In the genomic region with DNA sequence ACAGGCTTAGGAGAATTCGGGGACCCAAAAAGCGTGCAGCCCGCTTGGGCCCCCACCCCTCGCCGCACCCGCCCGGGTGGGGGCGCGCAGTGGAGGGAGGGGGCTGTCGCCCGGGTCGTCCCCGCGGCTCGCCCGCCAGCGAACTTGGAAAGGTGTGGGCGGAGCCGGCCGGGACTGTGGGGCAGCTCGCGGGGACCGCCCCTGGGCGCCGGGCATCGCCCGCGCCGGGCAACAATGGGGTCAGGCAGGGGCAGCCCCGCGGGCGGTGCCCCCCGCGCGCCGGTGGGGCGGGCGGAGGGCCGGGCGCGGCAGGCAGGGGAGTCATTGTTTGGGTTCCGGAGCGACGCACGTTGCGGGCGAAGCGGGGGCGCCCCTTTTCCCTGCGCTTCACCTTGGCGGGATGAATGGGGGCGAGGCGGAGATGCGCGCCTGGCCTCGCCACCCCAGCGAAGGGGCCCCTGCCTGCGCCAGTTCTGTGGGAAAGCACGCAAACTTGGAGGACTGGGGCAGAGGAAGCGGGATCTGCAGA, we compare ENCODE assay signal across 1 cellular context.
TF ChIP-seq lines count a peak whose summit lies in the region.

No MANE protein-coding gene starts in this region.

TF ChIP-seq in K562, 482 proteins besides CTCF, POLR2A, EP300 and RAD21 (continued from another document):
- TF ChIP-seq, protein P1, sequence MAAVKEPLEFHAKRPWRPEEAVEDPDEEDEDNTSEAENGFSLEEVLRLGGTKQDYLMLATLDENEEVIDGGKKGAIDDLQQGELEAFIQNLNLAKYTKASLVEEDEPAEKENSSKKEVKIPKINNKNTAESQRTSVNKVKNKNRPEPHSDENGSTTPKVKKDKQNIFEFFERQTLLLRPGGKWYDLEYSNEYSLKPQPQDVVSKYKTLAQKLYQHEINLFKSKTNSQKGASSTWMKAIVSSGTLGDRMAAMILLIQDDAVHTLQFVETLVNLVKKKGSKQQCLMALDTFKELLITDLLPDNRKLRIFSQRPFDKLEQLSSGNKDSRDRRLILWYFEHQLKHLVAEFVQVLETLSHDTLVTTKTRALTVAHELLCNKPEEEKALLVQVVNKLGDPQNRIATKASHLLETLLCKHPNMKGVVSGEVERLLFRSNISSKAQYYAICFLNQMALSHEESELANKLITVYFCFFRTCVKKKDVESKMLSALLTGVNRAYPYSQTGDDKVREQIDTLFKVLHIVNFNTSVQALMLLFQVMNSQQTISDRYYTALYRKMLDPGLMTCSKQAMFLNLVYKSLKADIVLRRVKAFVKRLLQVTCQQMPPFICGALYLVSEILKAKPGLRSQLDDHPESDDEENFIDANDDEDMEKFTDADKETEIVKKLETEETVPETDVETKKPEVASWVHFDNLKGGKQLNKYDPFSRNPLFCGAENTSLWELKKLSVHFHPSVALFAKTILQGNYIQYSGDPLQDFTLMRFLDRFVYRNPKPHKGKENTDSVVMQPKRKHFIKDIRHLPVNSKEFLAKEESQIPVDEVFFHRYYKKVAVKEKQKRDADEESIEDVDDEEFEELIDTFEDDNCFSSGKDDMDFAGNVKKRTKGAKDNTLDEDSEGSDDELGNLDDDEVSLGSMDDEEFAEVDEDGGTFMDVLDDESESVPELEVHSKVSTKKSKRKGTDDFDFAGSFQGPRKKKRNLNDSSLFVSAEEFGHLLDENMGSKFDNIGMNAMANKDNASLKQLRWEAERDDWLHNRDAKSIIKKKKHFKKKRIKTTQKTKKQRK (IDR thresholded peaks at IDR 0.05; ENCODE audit: borderline replicate concordance, low read depth, low read length) = no peak
- TF ChIP-seq HDAC8 (tag; IDR thresholded peaks at IDR 0.05) = no peak
- TF ChIP-seq ZNF134 (CRISPR knock-in tag; conservative IDR thresholded peaks at IDR 0.05) = no peak
- no peak for TF ChIP-seq ZNF146 (CRISPR knock-in tag; IDR thresholded peaks at IDR 0.05; ENCODE audit: unreplicated experiment)
- TF ChIP-seq TAL1 (IDR thresholded peaks at IDR 0.05) = no peak
- no peak for TF ChIP-seq KAT8 (IDR thresholded peaks at IDR 0.05; ENCODE audit: low read depth)
- no peak for TF ChIP-seq SIN3B (IDR thresholded peaks at IDR 0.05; ENCODE audit: low read depth)
